ENCODE assay signal across 8 cellular contexts in the genomic region with DNA sequence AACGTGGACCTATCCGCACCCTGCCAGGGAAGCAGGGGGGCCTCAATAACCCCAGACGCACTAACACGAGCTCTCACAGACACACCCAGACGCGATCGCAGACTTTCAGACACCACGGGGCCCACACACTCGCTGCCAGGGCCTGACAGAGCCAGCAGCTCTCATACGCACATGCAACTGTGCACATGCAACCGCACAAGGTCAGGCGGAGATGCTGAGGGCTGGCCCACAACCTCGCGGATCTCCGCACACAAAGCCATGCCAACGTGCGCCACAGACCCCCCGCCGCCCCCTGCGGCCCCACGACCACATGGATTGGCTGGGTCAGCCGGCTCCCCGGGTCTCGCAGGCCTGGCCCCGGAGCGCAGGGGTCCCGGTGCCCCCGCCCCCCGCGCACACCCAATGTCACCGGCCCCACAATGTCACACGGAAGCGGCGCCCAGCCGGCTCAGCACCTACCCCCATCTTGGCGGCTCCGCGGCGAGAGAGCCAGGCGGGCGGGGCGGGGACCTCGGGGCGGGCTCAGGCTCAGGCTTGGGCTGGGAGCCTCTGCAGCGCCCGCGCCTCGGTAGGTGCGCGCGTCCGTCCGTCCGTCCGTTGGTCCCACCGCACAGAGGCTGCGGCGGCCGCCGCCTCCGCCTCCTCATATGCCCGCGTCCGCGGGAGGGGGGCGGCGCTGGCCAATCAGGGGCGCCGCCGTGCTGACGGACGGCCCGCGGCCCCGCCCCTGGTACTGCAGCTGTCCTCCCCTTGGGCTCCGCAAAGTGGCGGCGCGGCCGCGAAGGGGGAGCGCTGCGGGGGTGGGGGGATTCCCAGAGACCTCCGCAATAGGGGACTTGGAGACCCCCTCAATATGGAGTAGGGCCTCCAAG.
DNase-seq lines count a peak whose midpoint lies in the region; ATAC-seq lines count a peak whose summit lies in the region.

A gene (minus strand): TSS at position 619 of the 872 bp plus-strand sequence. CDS start 154 bp downstream, at position 465.

- H3K36me3 Mint-ChIP-seq in memory B cell, result peaks cover 3% of the 10 kb centered on the region

- peaks cover 38% of the 10 kb centered on the region for H3K4me1 Mint-ChIP-seq in memory B cell

- ATAC-seq in GM21360 (IDR thresholded peaks at IDR 0.05; ENCODE audit: unreplicated experiment), result peak; percentile 48
- peak; percentile 81 for ATAC-seq in memory B cell (ENCODE audit: low read depth)
- ATAC-seq in GM18873 (IDR thresholded peaks at IDR 0.05; ENCODE audit: low FRiP score, unreplicated experiment), result no peak

- DNase-seq in AG08395 (ENCODE audit: low spot score) (peak; percentile 90), NCI-H510A treated with DMSO at 0.1 percent for 48 hours (lab: John Stamatoyannopoulos, UW) (peak; percentile 73), memory B cell (ENCODE audit: low spot score in 2 of 2) (peak; percentile 42 to 66)
- DNase-seq in activated CD4-positive, alpha-beta T cell treated with anti-CD3 and anti-CD28 coated beads, Interleukin-2, amount 50 U/mL, for 1 hour, result peak; percentile 54
- DNase-seq in effector CD4-positive, alpha-beta T cell, result peak; percentile 41
- DNase-seq in stimulated activated CD8-positive, alpha-beta memory T cell treated with anti-CD3 and anti-CD28 coated beads, Interleukin-2, amount 100 ng/mL, for 1 hour (ENCODE audit: low read depth in 2 of 2), result peak; percentile 33 to 46

- H3K4me3 Mint-ChIP-seq in memory B cell, result peak within 1 kb of the TSS; percentile 78

- H3K27me3 Mint-ChIP-seq in memory B cell, result peaks cover 39% of the 10 kb centered on the region

- H3K9me3 Mint-ChIP-seq in memory B cell, result peaks cover 1% of the 10 kb centered on the region

- H3K27ac Mint-ChIP-seq in memory B cell, result peak within 1 kb of the TSS; percentile 52

Comparison
In these comparisons a context has a peak if more than half of its experiments do, and no peak if none do; other contexts are left out.
1. DNase-seq: peak in every context shown above with its lines; median percentile 90 in AG08395; 73 in NCI-H510A treated with DMSO at 0.1 percent for 48 hours; 54 in activated CD4-positive, alpha-beta T cell treated with anti-CD3 and anti-CD28 coated beads, Interleukin-2, amount 50 U/mL, for 1 hour; 54 in memory B cell; 41 in effector CD4-positive, alpha-beta T cell; 40 in stimulated activated CD8-positive, alpha-beta memory T cell treated with anti-CD3 and anti-CD28 coated beads, Interleukin-2, amount 100 ng/mL, for 1 hour.